1 cellular context compared by ENCODE assay signal in the genomic region with DNA sequence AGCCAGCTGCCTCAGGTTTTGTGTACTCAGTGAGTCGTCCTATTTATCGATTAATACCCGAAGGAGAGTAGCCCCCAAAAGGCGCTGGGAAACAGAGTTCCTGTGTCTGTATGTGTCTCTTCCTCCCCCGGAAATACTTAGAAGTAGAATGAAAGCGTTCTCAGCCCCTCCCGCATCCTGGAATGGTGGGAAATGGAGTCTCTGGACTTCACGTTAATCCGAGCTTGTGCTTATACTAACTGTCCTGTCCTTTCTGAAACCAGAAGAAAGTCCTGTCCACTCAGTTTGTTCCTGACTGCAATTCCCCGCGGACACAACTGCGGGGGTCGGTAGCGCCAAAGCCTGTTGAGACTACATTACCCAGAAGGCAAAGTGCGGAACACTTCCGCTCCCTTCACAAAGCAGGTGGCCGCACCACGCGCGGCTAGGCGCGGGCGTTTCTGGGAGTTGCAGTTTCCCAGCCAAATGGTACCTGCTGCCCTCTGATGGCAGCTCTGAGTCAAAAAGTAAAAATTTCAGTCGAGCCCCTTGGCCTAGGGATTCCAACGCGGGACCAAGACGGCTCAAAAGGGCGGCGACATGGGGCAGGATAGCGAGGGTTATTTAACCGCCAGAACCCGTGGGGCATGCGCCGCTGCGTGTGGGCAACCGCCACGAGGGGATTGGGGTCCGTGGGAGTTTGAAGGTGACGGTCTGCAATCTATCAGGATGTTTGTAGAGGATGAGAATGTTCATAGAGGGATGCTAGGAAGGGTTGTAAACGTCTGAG.
TF ChIP-seq lines count a peak whose summit lies in the region.

No MANE protein-coding gene starts in this region.

TF ChIP-seq in K562, 482 proteins besides CTCF, POLR2A, EP300 and RAD21 (continued from another document and continues in another):
- TF ChIP-seq, protein P1, sequence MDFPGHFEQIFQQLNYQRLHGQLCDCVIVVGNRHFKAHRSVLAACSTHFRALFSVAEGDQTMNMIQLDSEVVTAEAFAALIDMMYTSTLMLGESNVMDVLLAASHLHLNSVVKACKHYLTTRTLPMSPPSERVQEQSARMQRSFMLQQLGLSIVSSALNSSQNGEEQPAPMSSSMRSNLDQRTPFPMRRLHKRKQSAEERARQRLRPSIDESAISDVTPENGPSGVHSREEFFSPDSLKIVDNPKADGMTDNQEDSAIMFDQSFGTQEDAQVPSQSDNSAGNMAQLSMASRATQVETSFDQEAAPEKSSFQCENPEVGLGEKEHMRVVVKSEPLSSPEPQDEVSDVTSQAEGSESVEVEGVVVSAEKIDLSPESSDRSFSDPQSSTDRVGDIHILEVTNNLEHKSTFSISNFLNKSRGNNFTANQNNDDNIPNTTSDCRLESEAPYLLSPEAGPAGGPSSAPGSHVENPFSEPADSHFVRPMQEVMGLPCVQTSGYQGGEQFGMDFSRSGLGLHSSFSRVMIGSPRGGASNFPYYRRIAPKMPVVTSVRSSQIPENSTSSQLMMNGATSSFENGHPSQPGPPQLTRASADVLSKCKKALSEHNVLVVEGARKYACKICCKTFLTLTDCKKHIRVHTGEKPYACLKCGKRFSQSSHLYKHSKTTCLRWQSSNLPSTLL (IDR thresholded peaks at IDR 0.05), result no peak
- TF ChIP-seq SIN3B (IDR thresholded peaks at IDR 0.05; ENCODE audit: low read depth) (no peak), FOXJ3 (CRISPR knock-in tag; IDR thresholded peaks at IDR 0.05) (no peak), EWSR1 (IDR thresholded peaks at IDR 0.05; ENCODE audit: borderline replicate concordance, low read depth, partially characterized antibody) (no peak), ELF4 (CRISPR knock-in tag; IDR thresholded peaks at IDR 0.05) (peak; percentile 95), CHD4 (IDR thresholded peaks at IDR 0.05; ENCODE audit: insufficient read depth, insufficient replicate concordance, low read depth, low read length, poor library complexity, severe bottlenecking) (no peak), ZBTB17 (CRISPR knock-in tag; IDR thresholded peaks at IDR 0.05) (peak; percentile 82), TEAD2 (tag; IDR thresholded peaks at IDR 0.05) (no peak), MCM2 (IDR thresholded peaks at IDR 0.05; ENCODE audit: low read depth) (no peak), STAT5A (IDR thresholded peaks at IDR 0.05; ENCODE audit: borderline replicate concordance, low read length) (no peak), JUND (IDR thresholded peaks at IDR 0.05; ENCODE audit: borderline replicate concordance, low read depth, low read length) (peak; percentile 57; the same call in 1 of the 2 replicates), JUND (tag; IDR thresholded peaks at IDR 0.05; ENCODE audit: borderline replicate concordance, low read depth, low read length) (peak; percentile 68; the same call in 1 of the 3 replicates), ZNF431 (CRISPR knock-in tag; IDR thresholded peaks at IDR 0.05) (no peak), HDAC6 (IDR thresholded peaks at IDR 0.05; ENCODE audit: low read depth, low read length) (no peak), ZNF263 (CRISPR knock-in tag; IDR thresholded peaks at IDR 0.05; ENCODE audit: borderline replicate concordance) (no peak), BACH1 (tag; IDR thresholded peaks at IDR 0.05) (peak; percentile 85; the same call in 1 of the 2 replicates), MYC (IDR thresholded peaks at IDR 0.05; ENCODE audit: low read depth, low read length) (peak; percentile 96), MYC (CRISPR knock-in tag; IDR thresholded peaks at IDR 0.05; ENCODE audit: borderline replicate concordance, low read depth) (no peak; the same call in none of the 2 replicates), CHCHD3 (CRISPR knock-in tag; IDR thresholded peaks at IDR 0.05) (no peak), ZFP30 (CRISPR knock-in tag; IDR thresholded peaks at IDR 0.05; ENCODE audit: borderline replicate concordance) (no peak), CBFB (CRISPR knock-in tag; IDR thresholded peaks at IDR 0.05) (no peak), ZSCAN29 (IDR thresholded peaks at IDR 0.05) (no peak)
- TF ChIP-seq, protein P2, sequence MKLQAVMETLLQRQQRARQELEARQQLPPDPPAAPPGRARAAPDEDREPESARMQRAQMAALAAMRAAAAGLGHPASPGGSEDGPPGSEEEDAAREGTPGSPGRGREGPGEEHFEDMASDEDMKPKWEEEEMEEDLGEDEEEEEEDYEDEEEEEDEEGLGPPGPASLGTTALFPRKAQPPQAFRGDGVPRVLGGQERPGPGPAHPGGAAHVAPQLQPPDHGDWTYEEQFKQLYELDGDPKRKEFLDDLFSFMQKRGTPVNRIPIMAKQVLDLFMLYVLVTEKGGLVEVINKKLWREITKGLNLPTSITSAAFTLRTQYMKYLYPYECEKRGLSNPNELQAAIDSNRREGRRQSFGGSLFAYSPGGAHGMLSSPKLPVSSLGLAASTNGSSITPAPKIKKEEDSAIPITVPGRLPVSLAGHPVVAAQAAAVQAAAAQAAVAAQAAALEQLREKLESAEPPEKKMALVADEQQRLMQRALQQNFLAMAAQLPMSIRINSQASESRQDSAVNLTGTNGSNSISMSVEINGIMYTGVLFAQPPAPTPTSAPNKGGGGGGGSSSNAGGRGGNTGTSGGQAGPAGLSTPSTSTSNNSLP (IDR thresholded peaks at IDR 0.05; ENCODE audit: borderline replicate concordance, low read depth, low read length), result 0 out of 2 replicates have a peak, but pooled peaks have one; percentile 21
- TF ChIP-seq, protein P3, sequence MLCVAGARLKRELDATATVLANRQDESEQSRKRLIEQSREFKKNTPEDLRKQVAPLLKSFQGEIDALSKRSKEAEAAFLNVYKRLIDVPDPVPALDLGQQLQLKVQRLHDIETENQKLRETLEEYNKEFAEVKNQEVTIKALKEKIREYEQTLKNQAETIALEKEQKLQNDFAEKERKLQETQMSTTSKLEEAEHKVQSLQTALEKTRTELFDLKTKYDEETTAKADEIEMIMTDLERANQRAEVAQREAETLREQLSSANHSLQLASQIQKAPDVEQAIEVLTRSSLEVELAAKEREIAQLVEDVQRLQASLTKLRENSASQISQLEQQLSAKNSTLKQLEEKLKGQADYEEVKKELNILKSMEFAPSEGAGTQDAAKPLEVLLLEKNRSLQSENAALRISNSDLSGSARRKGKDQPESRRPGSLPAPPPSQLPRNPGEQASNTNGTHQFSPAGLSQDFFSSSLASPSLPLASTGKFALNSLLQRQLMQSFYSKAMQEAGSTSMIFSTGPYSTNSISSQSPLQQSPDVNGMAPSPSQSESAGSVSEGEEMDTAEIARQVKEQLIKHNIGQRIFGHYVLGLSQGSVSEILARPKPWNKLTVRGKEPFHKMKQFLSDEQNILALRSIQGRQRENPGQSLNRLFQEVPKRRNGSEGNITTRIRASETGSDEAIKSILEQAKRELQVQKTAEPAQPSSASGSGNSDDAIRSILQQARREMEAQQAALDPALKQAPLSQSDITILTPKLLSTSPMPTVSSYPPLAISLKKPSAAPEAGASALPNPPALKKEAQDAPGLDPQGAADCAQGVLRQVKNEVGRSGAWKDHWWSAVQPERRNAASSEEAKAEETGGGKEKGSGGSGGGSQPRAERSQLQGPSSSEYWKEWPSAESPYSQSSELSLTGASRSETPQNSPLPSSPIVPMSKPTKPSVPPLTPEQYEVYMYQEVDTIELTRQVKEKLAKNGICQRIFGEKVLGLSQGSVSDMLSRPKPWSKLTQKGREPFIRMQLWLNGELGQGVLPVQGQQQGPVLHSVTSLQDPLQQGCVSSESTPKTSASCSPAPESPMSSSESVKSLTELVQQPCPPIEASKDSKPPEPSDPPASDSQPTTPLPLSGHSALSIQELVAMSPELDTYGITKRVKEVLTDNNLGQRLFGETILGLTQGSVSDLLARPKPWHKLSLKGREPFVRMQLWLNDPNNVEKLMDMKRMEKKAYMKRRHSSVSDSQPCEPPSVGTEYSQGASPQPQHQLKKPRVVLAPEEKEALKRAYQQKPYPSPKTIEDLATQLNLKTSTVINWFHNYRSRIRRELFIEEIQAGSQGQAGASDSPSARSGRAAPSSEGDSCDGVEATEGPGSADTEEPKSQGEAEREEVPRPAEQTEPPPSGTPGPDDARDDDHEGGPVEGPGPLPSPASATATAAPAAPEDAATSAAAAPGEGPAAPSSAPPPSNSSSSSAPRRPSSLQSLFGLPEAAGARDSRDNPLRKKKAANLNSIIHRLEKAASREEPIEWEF (CRISPR knock-in tag; IDR thresholded peaks at IDR 0.05), result 0 out of 2 replicates have a peak, but pooled peaks have one; percentile 34
- TF ChIP-seq, protein P4, sequence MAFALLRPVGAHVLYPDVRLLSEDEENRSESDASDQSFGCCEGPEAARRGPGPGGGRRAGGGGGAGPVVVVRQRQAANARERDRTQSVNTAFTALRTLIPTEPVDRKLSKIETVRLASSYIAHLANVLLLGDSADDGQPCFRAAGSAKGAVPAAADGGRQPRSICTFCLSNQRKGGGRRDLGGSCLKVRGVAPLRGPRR (CRISPR knock-in tag; IDR thresholded peaks at IDR 0.05), result no peak
- TF ChIP-seq, protein P5, sequence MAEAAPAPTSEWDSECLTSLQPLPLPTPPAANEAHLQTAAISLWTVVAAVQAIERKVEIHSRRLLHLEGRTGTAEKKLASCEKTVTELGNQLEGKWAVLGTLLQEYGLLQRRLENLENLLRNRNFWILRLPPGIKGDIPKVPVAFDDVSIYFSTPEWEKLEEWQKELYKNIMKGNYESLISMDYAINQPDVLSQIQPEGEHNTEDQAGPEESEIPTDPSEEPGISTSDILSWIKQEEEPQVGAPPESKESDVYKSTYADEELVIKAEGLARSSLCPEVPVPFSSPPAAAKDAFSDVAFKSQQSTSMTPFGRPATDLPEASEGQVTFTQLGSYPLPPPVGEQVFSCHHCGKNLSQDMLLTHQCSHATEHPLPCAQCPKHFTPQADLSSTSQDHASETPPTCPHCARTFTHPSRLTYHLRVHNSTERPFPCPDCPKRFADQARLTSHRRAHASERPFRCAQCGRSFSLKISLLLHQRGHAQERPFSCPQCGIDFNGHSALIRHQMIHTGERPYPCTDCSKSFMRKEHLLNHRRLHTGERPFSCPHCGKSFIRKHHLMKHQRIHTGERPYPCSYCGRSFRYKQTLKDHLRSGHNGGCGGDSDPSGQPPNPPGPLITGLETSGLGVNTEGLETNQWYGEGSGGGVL (CRISPR knock-in tag; IDR thresholded peaks at IDR 0.05), result no peak
- TF ChIP-seq, protein P6, sequence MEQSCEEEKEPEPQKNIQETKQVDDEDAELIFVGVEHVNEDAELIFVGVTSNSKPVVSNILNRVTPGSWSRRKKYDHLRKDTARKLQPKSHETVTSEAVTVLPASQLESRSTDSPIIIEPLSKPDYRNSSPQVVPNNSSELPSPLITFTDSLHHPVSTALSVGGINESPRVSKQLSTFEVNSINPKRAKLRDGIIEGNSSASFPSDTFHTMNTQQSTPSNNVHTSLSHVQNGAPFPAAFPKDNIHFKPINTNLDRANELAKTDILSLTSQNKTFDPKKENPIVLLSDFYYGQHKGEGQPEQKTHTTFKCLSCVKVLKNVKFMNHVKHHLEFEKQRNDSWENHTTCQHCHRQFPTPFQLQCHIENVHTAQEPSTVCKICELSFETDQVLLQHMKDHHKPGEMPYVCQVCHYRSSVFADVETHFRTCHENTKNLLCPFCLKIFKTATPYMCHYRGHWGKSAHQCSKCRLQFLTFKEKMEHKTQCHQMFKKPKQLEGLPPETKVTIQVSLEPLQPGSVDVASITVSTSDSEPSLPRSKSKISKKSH (CRISPR knock-in tag; IDR thresholded peaks at IDR 0.05), result no peak
- TF ChIP-seq, protein P7, sequence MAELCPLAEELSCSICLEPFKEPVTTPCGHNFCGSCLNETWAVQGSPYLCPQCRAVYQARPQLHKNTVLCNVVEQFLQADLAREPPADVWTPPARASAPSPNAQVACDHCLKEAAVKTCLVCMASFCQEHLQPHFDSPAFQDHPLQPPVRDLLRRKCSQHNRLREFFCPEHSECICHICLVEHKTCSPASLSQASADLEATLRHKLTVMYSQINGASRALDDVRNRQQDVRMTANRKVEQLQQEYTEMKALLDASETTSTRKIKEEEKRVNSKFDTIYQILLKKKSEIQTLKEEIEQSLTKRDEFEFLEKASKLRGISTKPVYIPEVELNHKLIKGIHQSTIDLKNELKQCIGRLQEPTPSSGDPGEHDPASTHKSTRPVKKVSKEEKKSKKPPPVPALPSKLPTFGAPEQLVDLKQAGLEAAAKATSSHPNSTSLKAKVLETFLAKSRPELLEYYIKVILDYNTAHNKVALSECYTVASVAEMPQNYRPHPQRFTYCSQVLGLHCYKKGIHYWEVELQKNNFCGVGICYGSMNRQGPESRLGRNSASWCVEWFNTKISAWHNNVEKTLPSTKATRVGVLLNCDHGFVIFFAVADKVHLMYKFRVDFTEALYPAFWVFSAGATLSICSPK (IDR thresholded peaks at IDR 0.05; ENCODE audit: borderline replicate concordance), result no peak
- TF ChIP-seq, protein P8, sequence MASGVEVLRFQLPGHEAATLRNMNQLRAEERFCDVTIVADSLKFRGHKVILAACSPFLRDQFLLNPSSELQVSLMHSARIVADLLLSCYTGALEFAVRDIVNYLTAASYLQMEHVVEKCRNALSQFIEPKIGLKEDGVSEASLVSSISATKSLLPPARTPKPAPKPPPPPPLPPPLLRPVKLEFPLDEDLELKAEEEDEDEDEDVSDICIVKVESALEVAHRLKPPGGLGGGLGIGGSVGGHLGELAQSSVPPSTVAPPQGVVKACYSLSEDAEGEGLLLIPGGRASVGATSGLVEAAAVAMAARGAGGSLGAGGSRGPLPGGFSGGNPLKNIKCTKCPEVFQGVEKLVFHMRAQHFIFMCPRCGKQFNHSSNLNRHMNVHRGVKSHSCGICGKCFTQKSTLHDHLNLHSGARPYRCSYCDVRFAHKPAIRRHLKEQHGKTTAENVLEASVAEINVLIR (CRISPR knock-in tag; IDR thresholded peaks at IDR 0.05), result peak; percentile 59; the same call in 1 of the 2 replicates
- TF ChIP-seq, protein P9, sequence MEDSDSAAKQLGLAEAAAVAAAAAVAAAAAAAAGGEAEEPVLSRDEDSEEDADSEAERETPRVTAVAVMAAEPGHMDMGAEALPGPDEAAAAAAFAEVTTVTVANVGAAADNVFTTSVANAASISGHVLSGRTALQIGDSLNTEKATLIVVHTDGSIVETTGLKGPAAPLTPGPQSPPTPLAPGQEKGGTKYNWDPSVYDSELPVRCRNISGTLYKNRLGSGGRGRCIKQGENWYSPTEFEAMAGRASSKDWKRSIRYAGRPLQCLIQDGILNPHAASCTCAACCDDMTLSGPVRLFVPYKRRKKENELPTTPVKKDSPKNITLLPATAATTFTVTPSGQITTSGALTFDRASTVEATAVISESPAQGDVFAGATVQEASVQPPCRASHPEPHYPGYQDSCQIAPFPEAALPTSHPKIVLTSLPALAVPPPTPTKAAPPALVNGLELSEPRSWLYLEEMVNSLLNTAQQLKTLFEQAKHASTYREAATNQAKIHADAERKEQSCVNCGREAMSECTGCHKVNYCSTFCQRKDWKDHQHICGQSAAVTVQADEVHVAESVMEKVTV (CRISPR knock-in tag; IDR thresholded peaks at IDR 0.05), result peak; percentile 46; the same call in 1 of the 2 replicates
- TF ChIP-seq, protein P10, sequence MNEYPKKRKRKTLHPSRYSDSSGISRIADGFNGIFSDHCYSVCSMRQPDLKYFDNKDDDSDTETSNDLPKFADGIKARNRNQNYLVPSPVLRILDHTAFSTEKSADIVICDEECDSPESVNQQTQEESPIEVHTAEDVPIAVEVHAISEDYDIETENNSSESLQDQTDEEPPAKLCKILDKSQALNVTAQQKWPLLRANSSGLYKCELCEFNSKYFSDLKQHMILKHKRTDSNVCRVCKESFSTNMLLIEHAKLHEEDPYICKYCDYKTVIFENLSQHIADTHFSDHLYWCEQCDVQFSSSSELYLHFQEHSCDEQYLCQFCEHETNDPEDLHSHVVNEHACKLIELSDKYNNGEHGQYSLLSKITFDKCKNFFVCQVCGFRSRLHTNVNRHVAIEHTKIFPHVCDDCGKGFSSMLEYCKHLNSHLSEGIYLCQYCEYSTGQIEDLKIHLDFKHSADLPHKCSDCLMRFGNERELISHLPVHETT (CRISPR knock-in tag; conservative IDR thresholded peaks at IDR 0.05 in 1 of 2, IDR thresholded peaks at IDR 0.05 in 1 of 2), result peak in 1 of 2 experiments; percentile 55; a peak in 2 of 4 replicates
